In the genomic region with DNA sequence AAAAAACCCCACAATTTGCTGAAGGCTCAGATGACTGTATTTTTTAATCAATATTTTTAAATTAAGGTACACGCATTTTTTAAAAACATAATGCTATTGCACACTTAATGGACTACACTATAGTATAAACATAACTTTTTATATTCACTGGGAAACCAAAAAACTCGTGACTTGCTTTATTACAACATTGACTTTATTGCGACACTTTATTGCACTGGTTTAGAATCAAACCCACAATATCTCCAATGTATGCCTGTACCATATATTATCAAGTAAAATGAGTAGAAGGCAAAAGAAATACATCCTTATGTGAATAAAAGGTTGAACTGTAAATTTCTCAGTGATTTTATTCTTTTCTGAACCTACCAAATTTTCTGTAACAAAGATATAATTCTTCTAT, we compare ENCODE assay signal across 17 cellular contexts.
"Had no signal": no experiment of that assay in that cellular context is flagged by ENCODE, and none has a peak within 500 bp of the region (broad histone marks: within the 10 kb centered on the region; RNA-seq: fewer than 3 reads in every experiment).

No MANE protein-coding gene starts in this region.

- H3K4me3 ChIP-seq: body of pancreas, tibial nerve, uterus had no signal

- DNase-seq: activated CD4-positive, alpha-beta memory T cell treated with anti-CD3 and anti-CD28 coated beads, Interleukin-2, amount 10 ng/mL, durations not matched to agents 7 days and 5 days; activated CD4-positive, alpha-beta T cell treated with anti-CD3 and anti-CD28 coated beads for 4 hours; activated effector memory CD4-positive, alpha-beta T cell treated with Interleukin-2 at 50 U/mL for 16 hours; activated T-cell treated with anti-CD3 and anti-CD28 coated beads, Interleukin-2, amount 50 U/mL, for 24 hours; amniotic stem cell; body of pancreas; cortex of kidney; effector CD4-positive, alpha-beta T cell; foreskin keratinocyte; mesenchymal stem cell; natural killer cell; posterior cingulate gyrus; stimulated activated CD4-positive, alpha-beta T cell treated with anti-CD3 and anti-CD28 coated beads, Interleukin-4, amount 100 ng/mL, for 1 hour; stimulated activated naive CD4-positive, alpha-beta T cell treated with Interleukin-2 at 50 U/mL for 16 hours; substantia nigra; uterus had no signal

- H3K27ac ChIP-seq: body of pancreas, foreskin keratinocyte, tibial nerve had no signal
